In the genomic region with DNA sequence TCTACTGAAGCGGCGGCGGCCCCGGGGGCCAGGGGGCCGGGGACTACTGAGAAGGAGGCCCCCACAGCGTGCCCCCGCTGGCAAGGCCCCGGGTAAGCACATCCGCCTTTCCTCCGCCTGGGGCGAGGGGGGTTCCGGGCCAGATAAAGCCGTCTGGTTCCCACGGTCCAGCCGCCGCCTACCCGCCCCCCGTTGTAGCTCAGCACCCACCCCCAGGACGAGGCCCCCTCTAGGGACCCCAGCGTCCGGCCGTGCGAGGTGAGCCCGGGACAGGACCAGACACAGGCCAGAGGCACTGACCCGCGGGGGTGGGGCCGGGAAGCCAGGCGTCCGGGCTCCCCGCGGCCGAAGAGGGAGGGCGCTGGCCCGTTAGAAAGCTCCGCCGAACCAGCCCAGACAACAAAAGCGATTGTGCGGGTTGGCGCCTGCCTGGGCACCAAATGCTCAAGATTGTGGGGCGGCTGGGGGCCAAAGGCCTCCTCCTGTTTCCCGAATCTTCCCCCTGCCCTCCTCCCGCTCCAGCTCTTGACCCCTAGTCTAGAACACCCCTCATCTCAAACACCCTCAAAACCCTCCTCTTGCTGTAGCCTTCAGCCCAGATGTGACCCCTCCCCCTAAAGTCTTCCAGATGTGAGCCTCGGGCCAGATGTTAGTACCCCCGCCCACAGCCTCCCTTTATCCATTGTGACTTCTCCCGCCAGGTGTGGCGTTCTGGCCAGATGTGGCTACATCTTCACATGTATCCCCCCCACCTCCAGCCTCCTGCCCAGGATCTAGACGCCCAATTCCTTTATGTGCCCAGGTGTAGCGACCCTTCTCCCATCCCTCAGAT, we compare ENCODE assay signal across 1 cellular context.
TF ChIP-seq lines count a peak whose summit lies in the region.

No MANE protein-coding gene starts in this region.

TF ChIP-seq in endothelial cell of umbilical vein, 7 proteins besides CTCF, POLR2A, EP300 and RAD21:
- TF ChIP-seq, protein P1, sequence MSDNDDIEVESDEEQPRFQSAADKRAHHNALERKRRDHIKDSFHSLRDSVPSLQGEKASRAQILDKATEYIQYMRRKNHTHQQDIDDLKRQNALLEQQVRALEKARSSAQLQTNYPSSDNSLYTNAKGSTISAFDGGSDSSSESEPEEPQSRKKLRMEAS (IDR thresholded peaks at IDR 0.05; ENCODE audit: insufficient read depth, insufficient read length): no peak
- TF ChIP-seq FOS (IDR thresholded peaks at IDR 0.05; ENCODE audit: borderline replicate concordance, insufficient read depth, low read length) (no peak), EZH2 (IDR thresholded peaks at IDR 0.05; ENCODE audit: borderline replicate concordance, low read depth, low read length, severe bottlenecking) (peak; percentile 71), GATA2 (IDR thresholded peaks at IDR 0.05; ENCODE audit: insufficient read depth, insufficient read length, low read depth, low read length) (no peak), JUN (IDR thresholded peaks at IDR 0.05; ENCODE audit: borderline replicate concordance, insufficient read depth, insufficient read length, low read depth) (no peak), POLR2AphosphoS5 (IDR thresholded peaks at IDR 0.05; ENCODE audit: insufficient read depth, low read depth, low read length) (no peak), MYC (IDR thresholded peaks at IDR 0.05; ENCODE audit: low read depth, low read length) (no peak)
